ENCODE assay signal across 29 cellular contexts in the genomic region with DNA sequence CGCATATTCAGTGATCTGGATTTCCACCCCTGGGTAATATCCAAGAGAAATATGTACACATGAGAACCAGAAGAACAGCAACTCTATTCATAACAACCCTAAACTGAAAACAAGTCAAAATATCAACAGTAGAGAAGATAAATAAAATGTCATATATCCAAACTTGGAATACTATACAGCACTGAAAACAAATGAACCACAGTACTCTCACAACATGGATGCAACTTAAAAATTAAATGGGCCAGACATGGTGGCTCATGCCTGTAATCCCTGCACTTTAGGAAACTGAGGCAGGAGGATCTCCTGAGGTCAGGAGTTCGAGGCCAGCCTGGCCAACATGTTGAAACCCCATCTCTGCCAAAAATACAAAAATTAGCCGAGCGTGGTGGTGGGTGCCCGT.
"Had no signal": no experiment of that assay in that cellular context is flagged by ENCODE, and none has a peak within 500 bp of the region (broad histone marks: within the 10 kb centered on the region; RNA-seq: fewer than 3 reads in every experiment).

No MANE protein-coding gene starts in this region.

- H3K36me3 Mint-ChIP-seq: stimulated activated effector memory CD8-positive, alpha-beta T cell treated with anti-CD3 and anti-CD28 coated beads, Interleukin-12 subunit alpha, Interleukin-12 subunit beta, amount 100 ng/mL, for 72 hours; stimulated activated memory B cell treated with anti-CD40 and anti-IgM and Interleukin-4, amounts not matched to agents 10 μg/mL and 1 μg/mL and 100 μg/mL, for 72 hours; stimulated activated naive B cell treated with anti-CD40 and anti-IgM and Interleukin-4, amounts not matched to agents 10 μg/mL and 1 μg/mL and 100 μg/mL, for 72 hours had no signal

- H3K4me1 ChIP-seq: stomach, testis, transverse colon, upper lobe of left lung, upper lobe of right lung, uterus, vagina had no signal

- ATAC-seq: stimulated activated effector memory CD8-positive, alpha-beta T cell treated with anti-CD3 and anti-CD28 coated beads, Interleukin-12 subunit alpha, Interleukin-12 subunit beta, amount 100 ng/mL, for 72 hours; stimulated activated memory B cell treated with anti-CD40 and anti-IgM and Interleukin-4, amounts not matched to agents 10 μg/mL and 1 μg/mL and 100 μg/mL, for 72 hours; stimulated activated naive B cell treated with anti-CD40 and anti-IgM and Interleukin-4, amounts not matched to agents 10 μg/mL and 1 μg/mL and 100 μg/mL, for 72 hours; stimulated activated naive CD8-positive, alpha-beta T cell treated with anti-CD3 and anti-CD28 coated beads, Interleukin-15, amount 100 ng/mL, for 72 hours; stimulated activated naive CD8-positive, alpha-beta T cell treated with anti-CD3 and anti-CD28 coated beads, Interleukin-15, Interleukin-2, amounts not matched to agents 100 U/mL and 50 U/mL, for 24 hours; upper lobe of right lung had no signal

- H3K27me3 Mint-ChIP-seq: stimulated activated naive CD8-positive, alpha-beta T cell treated with anti-CD3 and anti-CD28 coated beads, Interleukin-15, Interleukin-2, amounts not matched to agents 100 ng/mL and 50 ng/mL, for 24 hours; type B pancreatic cell had no signal

- H3K27ac Mint-ChIP-seq: stimulated activated effector memory CD8-positive, alpha-beta T cell treated with anti-CD3 and anti-CD28 coated beads, Interleukin-12 subunit alpha, Interleukin-12 subunit beta, amount 100 ng/mL, for 72 hours; stimulated activated memory B cell treated with anti-CD40 and anti-IgM and Interleukin-4, amounts not matched to agents 10 μg/mL and 1 μg/mL and 100 μg/mL, for 72 hours; stimulated activated naive B cell treated with anti-CD40 and anti-IgM and Interleukin-4, amounts not matched to agents 10 μg/mL and 1 μg/mL and 100 μg/mL, for 72 hours; stimulated activated naive CD8-positive, alpha-beta T cell treated with anti-CD3 and anti-CD28 coated beads, Interleukin-15, amount 100 ng/mL, for 72 hours; stimulated activated naive CD8-positive, alpha-beta T cell treated with anti-CD3 and anti-CD28 coated beads, Interleukin-15, Interleukin-2, amounts not matched to agents 100 ng/mL and 50 ng/mL, for 24 hours; type B pancreatic cell had no signal

- FAIRE-seq: urothelium cell line had no signal

- H3K9me3 ChIP-seq: stomach, suprapubic skin, testis, thoracic aorta, thyroid gland, tibial artery, tibial nerve, transverse colon, upper lobe of left lung, upper lobe of right lung, uterus, vagina had no signal

- H3K27me3 ChIP-seq: stomach, suprapubic skin, testis, thyroid gland, tibial artery, tibial nerve, transverse colon, upper lobe of left lung, upper lobe of right lung, uterus, vagina had no signal

- H3K4me1 Mint-ChIP-seq: stimulated activated effector memory CD8-positive, alpha-beta T cell treated with anti-CD3 and anti-CD28 coated beads, Interleukin-12 subunit alpha, Interleukin-12 subunit beta, amount 100 ng/mL, for 72 hours had no signal

- H3K4me3 ChIP-seq: stomach, suprapubic skin, testis, thoracic aorta, thyroid gland, tibial artery, tibial nerve, transverse colon, upper lobe of left lung, upper lobe of right lung, uterus, vagina had no signal

- H3K9me3 Mint-ChIP-seq: stimulated activated effector memory CD8-positive, alpha-beta T cell treated with anti-CD3 and anti-CD28 coated beads, Interleukin-12 subunit alpha, Interleukin-12 subunit beta, amount 100 ng/mL, for 72 hours; stimulated activated naive CD8-positive, alpha-beta T cell treated with anti-CD3 and anti-CD28 coated beads, Interleukin-15, Interleukin-2, amounts not matched to agents 100 ng/mL and 50 ng/mL, for 24 hours; type B pancreatic cell had no signal

- H3K4me3 Mint-ChIP-seq: stimulated activated effector memory CD8-positive, alpha-beta T cell treated with anti-CD3 and anti-CD28 coated beads, Interleukin-12 subunit alpha, Interleukin-12 subunit beta, amount 100 ng/mL, for 72 hours; stimulated activated memory B cell treated with anti-CD40 and anti-IgM and Interleukin-4, amounts not matched to agents 10 μg/mL and 1 μg/mL and 100 μg/mL, for 72 hours; stimulated activated naive B cell treated with anti-CD40 and anti-IgM and Interleukin-4, amounts not matched to agents 10 μg/mL and 1 μg/mL and 100 μg/mL, for 72 hours; stimulated activated naive CD8-positive, alpha-beta T cell treated with anti-CD3 and anti-CD28 coated beads, Interleukin-15, amount 100 ng/mL, for 72 hours; stimulated activated naive CD8-positive, alpha-beta T cell treated with anti-CD3 and anti-CD28 coated beads, Interleukin-15, Interleukin-2, amounts not matched to agents 100 ng/mL and 50 ng/mL, for 24 hours; type B pancreatic cell had no signal

- DNase-seq: stimulated activated CD4-positive, alpha-beta T cell treated with anti-CD3 and anti-CD28 coated beads, Interleukin-2, amount 100 ng/mL, for 48 hours; stimulated activated CD4-positive, alpha-beta T cell treated with anti-CD3 and anti-CD28 coated beads, Interleukin-4, amount 100 ng/mL, for 1 hour; stimulated activated CD4-positive, alpha-beta T cell treated with anti-CD3 and anti-CD28 coated beads, Interleukin-4, amount 100 ng/mL, for 24 hours; stimulated activated CD4-positive, alpha-beta T cell treated with anti-CD3 and anti-CD28 coated beads, Interleukin-4, amount 100 ng/mL, for 4 hours; stimulated activated CD8-positive, alpha-beta memory T cell treated with anti-CD3 and anti-CD28 coated beads, Interleukin-4, amount 100 ng/mL, for 48 hours; stimulated activated naive B cell treated with anti-CD40 and anti-IgM and Interleukin-4, amounts not matched to agents 10 μg/mL and 1 μg/mL and 100 μg/mL, for 72 hours; stimulated activated naive CD4-positive, alpha-beta T cell; stimulated activated naive CD4-positive, alpha-beta T cell treated with Interleukin-2 at 50 U/mL for 16 hours; stimulated activated naive CD8-positive, alpha-beta T cell treated with anti-CD3 and anti-CD28 coated beads, Interleukin-15, amount 100 ng/mL, for 72 hours; stimulated activated naive CD8-positive, alpha-beta T cell treated with anti-CD3 and anti-CD28 coated beads, Interleukin-15, Interleukin-2, amounts not matched to agents 100 U/mL and 50 U/mL, for 24 hours; stomach; substantia nigra; testis; thyroid gland; tibial artery; transverse colon; trophoblast cell; upper lobe of left lung; upper lobe of right lung; uterus had no signal

- H3K27ac ChIP-seq: stomach, suprapubic skin, testis, thoracic aorta, thyroid gland, tibial artery, tibial nerve, transverse colon, upper lobe of left lung, upper lobe of right lung, uterus, vagina had no signal

- H3K36me3 ChIP-seq: stomach, suprapubic skin, thoracic aorta, thyroid gland, tibial artery, tibial nerve, transverse colon, upper lobe of left lung, upper lobe of right lung, uterus, vagina had no signal
